9 cellular contexts compared by ENCODE assay signal in genomic region chr18:56709463-56709862, GRCh38. TPM values are rescaled to one million over a fixed set of nuclear protein-coding genes. Genes with fewer than 3 reads are reported as not detected.
DNase-seq lines count a peak whose midpoint lies in the region; ATAC-seq and TF ChIP-seq lines count a peak whose summit lies in the region.
"Had no signal": no experiment of that assay in that cellular context is flagged by ENCODE, and none has a peak within 500 bp of the region (broad histone marks: within the 10 kb centered on the region; RNA-seq: fewer than 3 reads in every experiment).

No MANE protein-coding gene starts in this region.

- CTCF ChIA-PET in activated CD8-positive, alpha-beta memory T cell treated with anti-CD3 and anti-CD28 coated beads, Interleukin-2, amount 10 ng/mL, durations not matched to agents 7 days and 5 days (lab: Charles Lee), result interaction anchor here (0.5 to 1.6 kb wide), 9 partner anchors 9 to 71 kb away, joined by 3 to 10 read pairs (median 4); partner anchors contain the start of genes TXNL1 and WDR7

- no peaks in the 10 kb centered on the region for H3K27me3 Mint-ChIP-seq in activated CD8-positive, alpha-beta memory T cell treated with anti-CD3 and anti-CD28 coated beads, Interleukin-2, amount 10 ng/mL, durations not matched to agents 7 days and 5 days

- H3K27ac Mint-ChIP-seq in activated CD8-positive, alpha-beta memory T cell treated with anti-CD3 and anti-CD28 coated beads, Interleukin-2, amount 10 ng/mL, durations not matched to agents 7 days and 5 days, result no peak overlapping the region

- H3K4me1 ChIP-seq in tibial nerve, result peaks cover 0 to 7% (median 0%) of the 10 kb centered on the region in 4 donors

- no peak for TF ChIP-seq POLR2A in tibial nerve (IDR thresholded peaks at IDR 0.05)

- peak; percentile 100 for ATAC-seq in activated CD8-positive, alpha-beta memory T cell treated with anti-CD3 and anti-CD28 coated beads, Interleukin-2, amount 10 ng/mL, durations not matched to agents 7 days and 5 days
- ATAC-seq in GM21367 (IDR thresholded peaks at IDR 0.05; ENCODE audit: unreplicated experiment) (peak; percentile 98), HG03469 (IDR thresholded peaks at IDR 0.05; ENCODE audit: unreplicated experiment) (peak; percentile 99)

- H3K27me3 ChIP-seq in dorsolateral prefrontal cortex, result no peaks in the 10 kb centered on the region
- no peaks in the 10 kb centered on the region for H3K27me3 ChIP-seq in tibial nerve

- H3K27ac ChIP-seq in dorsolateral prefrontal cortex (no peak overlapping the region), tibial nerve (no peak overlapping the region)

- H3K9me3 Mint-ChIP-seq in activated CD8-positive, alpha-beta memory T cell treated with anti-CD3 and anti-CD28 coated beads, Interleukin-2, amount 10 ng/mL, durations not matched to agents 7 days and 5 days (ENCODE audit: low read depth), result no peaks in the 10 kb centered on the region

- peaks cover 10% of the 10 kb centered on the region for H3K4me1 Mint-ChIP-seq in activated CD8-positive, alpha-beta memory T cell treated with anti-CD3 and anti-CD28 coated beads, Interleukin-2, amount 10 ng/mL, durations not matched to agents 7 days and 5 days

- no peak overlapping the region for H3K4me3 ChIP-seq in dorsolateral prefrontal cortex
- no peak overlapping the region for H3K4me3 ChIP-seq in retinal pigment epithelial cell (ENCODE audit: low read length)
- no peak overlapping the region for H3K4me3 ChIP-seq in tibial nerve

- 47% methylated on average over 2 of the region's 2 CpGs for WGBS in tibial nerve, 2 donors

- DNase-seq in activated CD8-positive, alpha-beta memory T cell treated with anti-CD3 and anti-CD28 coated beads, Interleukin-2, amount 10 ng/mL, durations not matched to agents 7 days and 5 days, result peak; percentile 57
- DNase-seq in activated CD8-positive, alpha-beta memory T cell treated with anti-CD3 and anti-CD28 coated beads, Interleukin-2, amount 50 U/mL, for 4 hours, result no peak
- DNase-seq in RPMI8226 (peak; percentile 47), dorsolateral prefrontal cortex (no peak), retinal pigment epithelial cell (ENCODE audit: low read depth) (peak; percentile 45), tibial nerve (ENCODE audit: low spot score in 2 of 2) (no peak)
- DNase-seq: left cardiac atrium had no signal

- intact Hi-C loops in dorsolateral prefrontal cortex (cut with DNase I), result loop anchor here in 1 of 2 donors (10.0 kb wide), 1 partner anchor 65 kb away; no protein-coding TSS in a partner anchor

- TF ChIP-seq EP300 in tibial nerve (IDR thresholded peaks at IDR 0.05), result no peak

- no peak overlapping the region for H3K4me3 Mint-ChIP-seq in activated CD8-positive, alpha-beta memory T cell treated with anti-CD3 and anti-CD28 coated beads, Interleukin-2, amount 10 ng/mL, durations not matched to agents 7 days and 5 days

- peaks cover 0 to 5% (median 0%) of the 10 kb centered on the region in 3 donors for H3K36me3 ChIP-seq in tibial nerve

- peaks cover 10% of the 10 kb centered on the region for H3K36me3 Mint-ChIP-seq in activated CD8-positive, alpha-beta memory T cell treated with anti-CD3 and anti-CD28 coated beads, Interleukin-2, amount 10 ng/mL, durations not matched to agents 7 days and 5 days

- no peaks in the 10 kb centered on the region for H3K9me3 ChIP-seq in tibial nerve

- TF ChIP-seq CTCF in dorsolateral prefrontal cortex (IDR thresholded peaks at IDR 0.05 in 54 of 56, conservative IDR thresholded peaks at IDR 0.05 in 2 of 56; ENCODE audit: low read depth in 1 of 56, partially characterized antibody in 56 of 56) (peak in 29 of 56 donors; percentile 5 to 44 (median 28)), retinal pigment epithelial cell (conservative IDR thresholded peaks at IDR 0.05; ENCODE audit: low read depth, low read length) (peak; percentile 41), tibial nerve (IDR thresholded peaks at IDR 0.05) (peak in 2 of 5 experiments; percentile 10 to 15)

RNA-seq across cellular contexts. Expression of gene WDR7, which starts 58.3 kb away (rescaled TPM):
- total RNA-seq in activated CD8-positive, alpha-beta memory T cell treated with anti-CD3 and anti-CD28 coated beads, Interleukin-2, amount 10 ng/mL, durations not matched to agents 7 days and 5 days, result 10 to 100 TPM; 35.9 to 43.3 TPM
- total RNA-seq in dorsolateral prefrontal cortex (100 to 1,000 TPM; 101 to 199 (median 153) TPM), tibial nerve (10 to 100 TPM; 22.6 to 39.0 (median 31.2) TPM)

Comparison
In these comparisons a context has a peak if more than half of its experiments do, and no peak if none do; other contexts are left out.
1. DNase-seq: peak in activated CD8-positive, alpha-beta memory T cell treated with anti-CD3 and anti-CD28 coated beads, Interleukin-2, amount 10 ng/mL, durations not matched to agents 7 days and 5 days (single experiment), RPMI8226 (single experiment) and retinal pigment epithelial cell (single experiment); none in activated CD8-positive, alpha-beta memory T cell treated with anti-CD3 and anti-CD28 coated beads, Interleukin-2, amount 50 U/mL, for 4 hours (single experiment), dorsolateral prefrontal cortex (0 of 10) and tibial nerve (0 of 2).
2. Peak in every context shown above with its lines, with median percentiles within 50 percentile points of each other: ATAC-seq.